12 cellular contexts compared by ENCODE assay signal in the genomic region with DNA sequence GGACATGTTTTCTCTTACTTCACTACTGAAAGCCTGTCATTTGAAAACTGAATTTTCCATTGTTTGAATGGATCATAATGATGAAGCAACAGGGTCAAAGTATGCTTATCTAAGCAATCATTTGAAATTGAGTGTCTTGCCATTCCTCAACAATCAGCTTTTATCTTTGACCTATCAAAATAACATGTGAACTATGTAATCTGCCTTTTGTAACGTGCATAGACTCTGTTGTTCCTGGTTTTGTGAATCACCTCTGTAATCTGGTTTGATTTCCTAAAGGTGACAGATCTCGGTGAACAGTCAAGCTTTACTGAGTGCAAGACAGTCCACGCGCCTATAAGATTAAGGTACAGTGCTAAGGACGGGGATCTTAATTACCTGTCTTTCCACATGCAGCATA. TPM values are rescaled to one million over a fixed set of nuclear protein-coding genes. Genes with fewer than 3 reads are reported as not detected.
DNase-seq lines count a peak whose midpoint lies in the region; ATAC-seq and TF ChIP-seq lines count a peak whose summit lies in the region.
"Had no signal": no experiment of that assay in that cellular context is flagged by ENCODE, and none has a peak within 500 bp of the region (broad histone marks: within the 10 kb centered on the region; RNA-seq: fewer than 3 reads in every experiment).

No MANE protein-coding gene starts in this region.

- H3K9ac ChIP-seq in HCT116 (ENCODE audit: low read length) = no peak overlapping the region

- peaks cover 19 to 33% of the 10 kb centered on the region in 2 experiments for H3K4me1 ChIP-seq in HCT116 (ENCODE audit: control insufficient read depth in 1 of 2, insufficient read depth in 2 of 2, low read length in 2 of 2)

- no peaks in the 10 kb centered on the region for H3K27me3 ChIP-seq in HCT116 (ENCODE audit: insufficient read depth, low read length)

- no peak overlapping the region for H3K27ac ChIP-seq in HCT116 (ENCODE audit: low read depth, low read length)

- peak overlapping the region; percentile 99 for H3K4me3 Mint-ChIP-seq in activated B cell treated with CpG ODN at 0.5 μM for 24 hours
- no peak overlapping the region for H3K4me3 Mint-ChIP-seq in T-helper 2 cell treated with Interferon-gamma antibody and Interleukin-4, amounts not matched to agents 5 μg/mL and 100 μg/mL, for 36 hours
- H3K4me3 Mint-ChIP-seq: stimulated activated effector memory CD8-positive, alpha-beta T cell treated with anti-CD3 and anti-CD28 coated beads, Interleukin-12 subunit alpha, Interleukin-12 subunit beta, amount 100 ng/mL, for 72 hours had no signal

- RAD21 ChIA-PET in HCT116 (lab: Charles Lee; ENCODE audit: low non-redundant PET in 1 of 2, low total read pairs in 2 of 2, uncharacterized antibody in 2 of 2, unreplicated experiment in 2 of 2) = no interaction called here

- no peaks in the 10 kb centered on the region for H3K9me3 ChIP-seq in HCT116 (ENCODE audit: control insufficient read depth in 1 of 2, insufficient read depth in 1 of 2, low read depth in 1 of 2, low read length in 2 of 2)

- H3K79me2 ChIP-seq in HCT116 (ENCODE audit: insufficient read depth, low read length) = no peaks in the 10 kb centered on the region; the same call in 1 of the 2 replicates

- no TSS peak for BruUV-seq in HCT116 (replicated peaks; lab: Mats Ljungman, UMichigan)

- H3K4me1 Mint-ChIP-seq in activated B cell treated with CpG ODN at 0.5 μM for 24 hours = peaks cover 49% of the 10 kb centered on the region
- peaks cover 18% of the 10 kb centered on the region for H3K4me1 Mint-ChIP-seq in T-helper 2 cell treated with Interferon-gamma antibody and Interleukin-4, amounts not matched to agents 5 μg/mL and 100 μg/mL, for 36 hours (ENCODE audit: low read depth)

- H4K20me1 ChIP-seq in HCT116 (ENCODE audit: insufficient read depth) = no peaks in the 10 kb centered on the region

- H3K27ac Mint-ChIP-seq in activated B cell treated with CpG ODN at 0.5 μM for 24 hours = peak overlapping the region; percentile 77
- no peak overlapping the region for H3K27ac Mint-ChIP-seq in T-helper 2 cell treated with Interferon-gamma antibody and Interleukin-4, amounts not matched to agents 5 μg/mL and 100 μg/mL, for 36 hours
- H3K27ac Mint-ChIP-seq: stimulated activated effector memory CD8-positive, alpha-beta T cell treated with anti-CD3 and anti-CD28 coated beads, Interleukin-12 subunit alpha, Interleukin-12 subunit beta, amount 100 ng/mL, for 72 hours; T-helper 17 cell had no signal

- H3K36me3 ChIP-seq in HCT116 (ENCODE audit: control insufficient read depth in 1 of 2, insufficient read depth in 2 of 2, low read length in 2 of 2) = no peaks in the 10 kb centered on the region

- TF ChIP-seq CTCF in HCT116 (IDR thresholded peaks at IDR 0.05 in 2 of 3, conservative IDR thresholded peaks at IDR 0.05 in 1 of 3; ENCODE audit: borderline replicate concordance in 1 of 3, insufficient read depth in 1 of 3, low read depth in 2 of 3, low read length in 2 of 3) (no peak), activated B cell treated with CpG ODN at 0.5 μM for 24 hours (IDR thresholded peaks at IDR 0.05) (no peak)

- no peak for DNase-seq in HCT116 (ENCODE audit: low read depth, low spot score)
- DNase-seq in activated B cell treated with CpG ODN at 0.5 μM for 24 hours = no peak
- peak; percentile 56 to 59 for DNase-seq in lung microvascular endothelial cell (ENCODE audit: low read depth in 2 of 2)
- peak; percentile 53 for DNase-seq in superior temporal gyrus (ENCODE audit: extremely low spot score)
- DNase-seq in NCI-H187 (lab: John Stamatoyannopoulos, UW) = no peak
- no peak for DNase-seq in NCI-H345 (lab: John Stamatoyannopoulos, UW)
- no peak for DNase-seq in T-helper 2 cell treated with Interferon-gamma antibody and Interleukin-4, amounts not matched to agents 5 μg/mL and 100 μg/mL, for 36 hours (ENCODE audit: low spot score)
- DNase-seq: activated CD8-positive, alpha-beta memory T cell treated with anti-CD3 and anti-CD28 coated beads, Interleukin-2, amount 50 U/mL, for 4 hours; DMS79; T-helper 17 cell had no signal

- peak overlapping the region; percentile 18; the same call in 1 of the 2 replicates for H3K4me2 ChIP-seq in HCT116 (ENCODE audit: low read length)
- H3K4me2 ChIP-seq: smooth muscle cell had no signal

- intact Hi-C loops in HCT116 (cut with micrococcal nuclease) (loop anchor here (5.0 kb wide), 2 partner anchors 92 to 152 kb away; no protein-coding TSS in a partner anchor), activated B cell treated with CpG ODN at 0.5 μM for 24 hours (cut with micrococcal nuclease) (loop anchor here (1.0 to 10.0 kb wide), 8 partner anchors 10 to 1388 kb away; no protein-coding TSS in a partner anchor)

- ATAC-seq in HCT116 (no peak), activated B cell treated with CpG ODN at 0.5 μM for 24 hours (ENCODE audit: low read depth) (no peak)
- ATAC-seq: stimulated activated effector memory CD8-positive, alpha-beta T cell treated with anti-CD3 and anti-CD28 coated beads, Interleukin-12 subunit alpha, Interleukin-12 subunit beta, amount 100 ng/mL, for 72 hours; T-helper 17 cell had no signal

- H3K36me3 Mint-ChIP-seq in activated B cell treated with CpG ODN at 0.5 μM for 24 hours (ENCODE audit: low read depth) = peaks cover 66% of the 10 kb centered on the region
- H3K36me3 Mint-ChIP-seq in T-helper 2 cell treated with Interferon-gamma antibody and Interleukin-4, amounts not matched to agents 5 μg/mL and 100 μg/mL, for 36 hours (ENCODE audit: low read depth) = no peaks in the 10 kb centered on the region
- H3K36me3 Mint-ChIP-seq: stimulated activated effector memory CD8-positive, alpha-beta T cell treated with anti-CD3 and anti-CD28 coated beads, Interleukin-12 subunit alpha, Interleukin-12 subunit beta, amount 100 ng/mL, for 72 hours had no signal

- CTCF ChIA-PET in HCT116 (lab: Charles Lee) = no interaction called here
- CTCF ChIA-PET in activated B cell treated with CpG ODN at 0.5 μM for 24 hours (lab: Charles Lee) = interaction anchor here (1.1 kb wide), 1 partner anchor 1386 kb away, joined by 3 read pairs; no protein-coding TSS in a partner anchor

- no peak overlapping the region for H3K4me3 ChIP-seq in HCT116 (replicated peaks in 1 of 2; ENCODE audit: low read depth in 1 of 2, low read length in 2 of 2)
- H3K4me3 ChIP-seq: smooth muscle cell had no signal

- no peaks in the 10 kb centered on the region for H3K9me3 Mint-ChIP-seq in activated B cell treated with CpG ODN at 0.5 μM for 24 hours
- H3K9me3 Mint-ChIP-seq in T-helper 2 cell treated with Interferon-gamma antibody and Interleukin-4, amounts not matched to agents 5 μg/mL and 100 μg/mL, for 36 hours = no peaks in the 10 kb centered on the region
- H3K9me3 Mint-ChIP-seq: stimulated activated effector memory CD8-positive, alpha-beta T cell treated with anti-CD3 and anti-CD28 coated beads, Interleukin-12 subunit alpha, Interleukin-12 subunit beta, amount 100 ng/mL, for 72 hours had no signal

- H3K9me2 ChIP-seq in HCT116 (ENCODE audit: insufficient read depth) = no peaks in the 10 kb centered on the region

- H3K27me3 Mint-ChIP-seq in activated B cell treated with CpG ODN at 0.5 μM for 24 hours = no peaks in the 10 kb centered on the region
- H3K27me3 Mint-ChIP-seq in T-helper 2 cell treated with Interferon-gamma antibody and Interleukin-4, amounts not matched to agents 5 μg/mL and 100 μg/mL, for 36 hours (ENCODE audit: low read depth) = peaks cover 60% of the 10 kb centered on the region

- POLR2A ChIA-PET in HCT116 (lab: Charles Lee) (no interaction called here), activated B cell treated with CpG ODN at 0.5 μM for 24 hours (lab: Charles Lee) (interaction anchor here (0.6 to 8.1 kb wide), 9 partner anchors 10 to 557 kb away, joined by 3 to 242 read pairs (median 6); no protein-coding TSS in a partner anchor)

- no peak overlapping the region for H2AFZ ChIP-seq in HCT116 (ENCODE audit: low read depth, low read length, poor library complexity, severe bottlenecking)

- no peak for TF ChIP-seq RAD21 in HCT116 (IDR thresholded peaks at IDR 0.05; ENCODE audit: low read depth)

- TF ChIP-seq POLR2A in HCT116 (IDR thresholded peaks at IDR 0.05; ENCODE audit: borderline replicate concordance, extremely low read depth, insufficient read depth, insufficient read length) = no peak

TF ChIP-seq in HCT116, 20 proteins besides CTCF, POLR2A, EP300 and RAD21:
- no peak for TF ChIP-seq JUND (IDR thresholded peaks at IDR 0.05)
- TF ChIP-seq EZH2 (IDR thresholded peaks at IDR 0.05) = no peak
- TF ChIP-seq POLR2AphosphoS5 (IDR thresholded peaks at IDR 0.05; ENCODE audit: low read depth, low read length) = no peak
- no peak for TF ChIP-seq ZFX (IDR thresholded peaks at IDR 0.05)
- no peak for TF ChIP-seq ELF1 (IDR thresholded peaks at IDR 0.05; ENCODE audit: borderline replicate concordance, low read depth)
- no peak for TF ChIP-seq EGR1 (IDR thresholded peaks at IDR 0.05; ENCODE audit: low read depth)
- TF ChIP-seq ZNF274 (IDR thresholded peaks at IDR 0.05; ENCODE audit: low read depth, low read length) = no peak
TF ChIP-seq in HCT116: peak in this region for 0.

RNA-seq across cellular contexts. Expression of a gene that starts 3.3 kb away (rescaled TPM):
- total RNA-seq in HCT116 (2021; ENCODE audit: unreplicated experiment) (13.0 TPM), activated B cell treated with CpG ODN at 0.5 μM for 24 hours (348 and 359 TPM in 2 replicates), lung microvascular endothelial cell (91.5 and 122 TPM in 2 replicates)
- 8.0 and 10.7 TPM in 2 replicates for polyA plus RNA-seq in HCT116 (2012)

Comparison
In these comparisons a context has a peak if more than half of its experiments do, and no peak if none do; other contexts are left out.
1. DNase-seq: peak in lung microvascular endothelial cell (2 of 2) and superior temporal gyrus (single experiment); none in HCT116 (single experiment), activated B cell treated with CpG ODN at 0.5 μM for 24 hours (single experiment), NCI-H187 (0 of 2), NCI-H345 (single experiment) and T-helper 2 cell treated with Interferon-gamma antibody and Interleukin-4, amounts not matched to agents 5 μg/mL and 100 μg/mL, for 36 hours (single experiment).